In the genomic region with DNA sequence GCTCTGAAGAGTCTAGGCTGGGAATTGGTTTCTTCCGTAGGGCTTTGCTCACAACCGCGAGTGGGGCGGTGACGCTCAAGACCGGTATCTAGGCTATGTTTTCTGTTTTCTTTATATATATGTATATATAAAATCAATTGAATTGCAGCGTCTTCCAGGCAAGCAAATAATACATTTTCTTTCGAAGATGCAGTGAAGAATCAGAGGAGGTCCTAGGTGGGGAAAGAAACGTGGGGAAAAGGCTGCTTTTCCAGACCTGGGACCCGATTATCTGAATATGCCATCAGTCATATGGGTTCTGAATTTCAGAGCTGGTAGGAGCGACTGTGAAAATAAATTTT, we compare ENCODE assay signal across 8 cellular contexts. TPM values are rescaled to one million over a fixed set of nuclear protein-coding genes. Genes with fewer than 3 reads are reported as not detected.
DNase-seq lines count a peak whose midpoint lies in the region; ATAC-seq and TF ChIP-seq lines count a peak whose summit lies in the region.

No MANE protein-coding gene starts in this region.

- H3K27ac Mint-ChIP-seq in dendritic cell treated with granulocyte-macrophage colony-stimulating factor and Interleukin-4, amounts not matched to agents 40 ng/mL and 50 ng/mL, for 4 days, result peak overlapping the region; percentile 77
- no peak overlapping the region for H3K27ac Mint-ChIP-seq in naive B cell

- intact Hi-C loops in dendritic cell treated with granulocyte-macrophage colony-stimulating factor and Interleukin-4, amounts not matched to agents 40 ng/mL and 50 ng/mL, for 4 days (cut with micrococcal nuclease), result no loop called here

- H3K4me3 Mint-ChIP-seq in dendritic cell treated with granulocyte-macrophage colony-stimulating factor and Interleukin-4, amounts not matched to agents 40 ng/mL and 50 ng/mL, for 4 days, result peak overlapping the region; percentile 82
- H3K4me3 Mint-ChIP-seq in naive B cell, result peak overlapping the region in 6 of 8 donors; percentile 8 to 90 (median 74)

- CTCF ChIA-PET in AG04449 (lab: Yijun Ruan, JAX), result interaction anchor here (1.2 to 8.0 kb wide), 4 partner anchors 8 to 16 kb away, joined by 3 to 49 read pairs (median 27); no protein-coding TSS in a partner anchor

- ATAC-seq in HG03432 (IDR thresholded peaks at IDR 0.05; ENCODE audit: unreplicated experiment), result peak; percentile 20
- ATAC-seq in naive B cell (ENCODE audit: low read depth in 2 of 2), result no peak
- no peak for ATAC-seq in HG02852 (IDR thresholded peaks at IDR 0.05; ENCODE audit: unreplicated experiment)
- no peak for ATAC-seq in GM18909 (IDR thresholded peaks at IDR 0.05; ENCODE audit: poor library complexity, unreplicated experiment)

- no peak for TF ChIP-seq CTCF in AG04449 (IDR thresholded peaks at IDR 0.05; ENCODE audit: insufficient read depth, low read length, missing control alignments)

- POLR2A ChIA-PET in AG04449 (lab: Yijun Ruan, JAX), result interaction anchor here (0.9 kb wide), 1 partner anchor 25 kb away, joined by 3 read pairs; no protein-coding TSS in a partner anchor

- H3K4me1 Mint-ChIP-seq in dendritic cell treated with granulocyte-macrophage colony-stimulating factor and Interleukin-4, amounts not matched to agents 40 ng/mL and 50 ng/mL, for 4 days (ENCODE audit: low read depth), result peaks cover 24% of the 10 kb centered on the region
- peaks cover 13 to 17% (median 16%) of the 10 kb centered on the region in 3 donors for H3K4me1 Mint-ChIP-seq in naive B cell

- H3K27me3 Mint-ChIP-seq in dendritic cell treated with granulocyte-macrophage colony-stimulating factor and Interleukin-4, amounts not matched to agents 40 ng/mL and 50 ng/mL, for 4 days, result peaks cover 23% of the 10 kb centered on the region
- H3K27me3 Mint-ChIP-seq in naive B cell, result peaks cover 38 to 46% (median 45%) of the 10 kb centered on the region in 3 donors

- H3K36me3 Mint-ChIP-seq in dendritic cell treated with granulocyte-macrophage colony-stimulating factor and Interleukin-4, amounts not matched to agents 40 ng/mL and 50 ng/mL, for 4 days (ENCODE audit: low read depth), result peaks cover 17% of the 10 kb centered on the region
- H3K36me3 Mint-ChIP-seq in naive B cell, result no peaks in the 10 kb centered on the region

- H3K9me3 Mint-ChIP-seq in dendritic cell treated with granulocyte-macrophage colony-stimulating factor and Interleukin-4, amounts not matched to agents 40 ng/mL and 50 ng/mL, for 4 days, result no peaks in the 10 kb centered on the region
- H3K9me3 Mint-ChIP-seq in naive B cell, result no peaks in the 10 kb centered on the region

- in situ Hi-C loops in KBM-7 (cut with MboI; ENCODE audit: low pct_unique_long_range_greater_than_20kb, low sequenced_read_pairs), result no loop called here

- DNase-seq in AG04449 (ENCODE audit: low read depth, low spot score) (no peak), naive B cell (no peak), KBM-7 (no peak), C1 segment of cervical spinal cord (lab: John Stamatoyannopoulos, UW) (no peak)

- peak overlapping the region; percentile 71 for H3K4me3 ChIP-seq in AG04449 (ENCODE audit: low read depth, low read length)

RNA-seq across cellular contexts. Expression of a gene that starts 0.7 kb away (rescaled TPM):
- not detected for polyA plus RNA-seq in naive B cell (ENCODE audit: low read depth in 6 of 6)
